31 cellular contexts compared by ENCODE assay signal in the genomic region with DNA sequence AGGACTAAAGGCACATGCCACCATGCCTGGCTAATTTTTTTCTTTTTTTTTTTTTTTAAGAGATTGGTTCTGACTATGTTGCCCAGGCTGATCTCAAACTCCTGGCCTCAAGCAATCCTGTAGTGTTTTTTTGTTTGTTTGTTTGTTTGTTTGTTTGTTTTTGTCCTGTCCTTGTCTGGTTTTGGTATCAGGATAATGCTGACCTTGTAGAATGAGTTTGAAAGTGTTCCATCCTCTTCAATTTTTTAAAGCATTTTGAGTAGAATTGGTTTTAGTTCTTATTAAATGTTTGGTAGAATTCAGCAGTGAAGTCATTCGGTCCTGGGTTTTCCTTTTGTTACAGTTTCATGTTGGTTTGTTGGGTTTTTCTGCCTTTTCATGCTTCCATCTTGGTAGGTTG. TPM values are rescaled to one million over a fixed set of nuclear protein-coding genes. Genes with fewer than 3 reads are reported as not detected.
DNase-seq lines count a peak whose midpoint lies in the region; ATAC-seq, FAIRE-seq and TF ChIP-seq lines count a peak whose summit lies in the region.
"Had no signal": no experiment of that assay in that cellular context is flagged by ENCODE, and none has a peak within 500 bp of the region (broad histone marks: within the 10 kb centered on the region; RNA-seq: fewer than 3 reads in every experiment).

No MANE protein-coding gene starts in this region.

- H4K20me1 ChIP-seq in HepG2 (ENCODE audit: insufficient read depth, low read length): no peaks in the 10 kb centered on the region
- H4K20me1 ChIP-seq: BLaER1 had no signal

- H3K27me3 ChIP-seq in HepG2 (ENCODE audit: control insufficient read depth in 1 of 2, insufficient read depth in 2 of 2, low read length in 2 of 2) (peaks cover 1 to 21% of the 10 kb centered on the region in 2 experiments; a peak in 3 of 5 replicates), right lobe of liver (no peaks in the 10 kb centered on the region)
- H3K27me3 ChIP-seq: BLaER1 had no signal

- no peak overlapping the region for H3K9ac ChIP-seq in HepG2 (ENCODE audit: insufficient read depth, low read depth, low read length)
- H3K9ac ChIP-seq: BLaER1 had no signal

- 7% methylated on average over 1 of the region's 1 CpG for WGBS in HepG2 (ENCODE audit: low lambda C conversion rate)
- 48% methylated on average over 1 of the region's 1 CpG for WGBS in right lobe of liver (ENCODE audit: insufficient coverage, low coverage, low lambda C conversion rate, missing lambda C conversion rate)

- peak overlapping the region; percentile 47 for H3K27ac Mint-ChIP-seq in T-helper 17 cell
- H3K27ac Mint-ChIP-seq: CD14-positive monocyte; CD4-positive, alpha-beta memory T cell; CD8-positive, alpha-beta memory T cell had no signal

- CTCF ChIA-PET in HepG2 (lab: Yijun Ruan, JAX; ENCODE audit: low intra/inter-chr PET ratio, low total read pairs): no interaction called here

- in situ Hi-C loops in HepG2 (cut with HindIII; ENCODE audit: extremely low pct_ligation_motif_present, low pct_unique_long_range_greater_than_20kb): no loop called here

- H3K36me3 ChIP-seq in HepG2 (replicated peaks in 1 of 2; ENCODE audit: control insufficient read depth in 1 of 2, insufficient read depth in 2 of 2, low read length in 2 of 2): no peaks in the 10 kb centered on the region
- H3K36me3 ChIP-seq in right lobe of liver: no peaks in the 10 kb centered on the region
- H3K36me3 ChIP-seq: BE2C, BLaER1 had no signal

- no peak for TF ChIP-seq RAD21 in HepG2 (CRISPR knock-in tag; IDR thresholded peaks at IDR 0.05)

- TF ChIP-seq EP300 in HepG2 (IDR thresholded peaks at IDR 0.05; ENCODE audit: low read depth in 2 of 2, low read length in 2 of 2): no peak
- TF ChIP-seq EP300 in HepG2 (CRISPR knock-in tag; IDR thresholded peaks at IDR 0.05; ENCODE audit: borderline replicate concordance): no peak

- no peak for ATAC-seq in HepG2
- ATAC-seq in right lobe of liver: no peak
- no peak for ATAC-seq in T-helper 17 cell
- ATAC-seq in sciatic nerve: no peak
- ATAC-seq: GM12878 had no signal

- BruUV-seq in HepG2 (replicated peaks; lab: Mats Ljungman, UMichigan): no TSS peak

- no peaks in the 10 kb centered on the region for H3K4me1 ChIP-seq in HepG2 (ENCODE audit: insufficient read depth, low read length)
- no peaks in the 10 kb centered on the region for H3K4me1 ChIP-seq in right lobe of liver
- H3K4me1 ChIP-seq: BE2C, BLaER1 had no signal

- no peak overlapping the region for H3K4me3 Mint-ChIP-seq in T-helper 17 cell
- H3K4me3 Mint-ChIP-seq: CD14-positive monocyte; CD4-positive, alpha-beta memory T cell; CD4-positive, CD25-positive, alpha-beta regulatory T cell; CD8-positive, alpha-beta memory T cell had no signal

- no peak overlapping the region for H3K27ac ChIP-seq in HepG2 (ENCODE audit: extremely low read length, insufficient read depth, low read length)
- no peak overlapping the region for H3K27ac ChIP-seq in right lobe of liver
- H3K27ac ChIP-seq: 22Rv1, BLaER1 had no signal

- H3K4me2 ChIP-seq in HepG2 (ENCODE audit: low read depth, low read length): no peak overlapping the region
- H3K4me2 ChIP-seq: BLaER1 had no signal

- H3K9me3 ChIP-seq in HepG2 (ENCODE audit: low read length) (no peaks in the 10 kb centered on the region), right lobe of liver (no peaks in the 10 kb centered on the region), T-helper 17 cell (ENCODE audit: control insufficient read depth, low read length, poor library complexity, severe bottlenecking) (no peaks in the 10 kb centered on the region)
- H3K9me3 ChIP-seq: BE2C, BLaER1 had no signal

- FAIRE-seq in HepG2 (lab: Jason Lieb, UNC): no peak
- FAIRE-seq: GM12878, GM12892, GM18507, GM19239 had no signal

- TF ChIP-seq POLR2A in HepG2 (IDR thresholded peaks at IDR 0.05; ENCODE audit: insufficient read depth in 1 of 2, low read depth in 2 of 2, low read length in 2 of 2): no peak
- TF ChIP-seq POLR2A in right lobe of liver (IDR thresholded peaks at IDR 0.05): no peak

- TF ChIP-seq CTCF in HepG2 (CRISPR knock-in tag; IDR thresholded peaks at IDR 0.05): no peak
- no peak for TF ChIP-seq CTCF in right lobe of liver (IDR thresholded peaks at IDR 0.05)

- POLR2A ChIA-PET in HepG2 (lab: Yijun Ruan, JAX): no interaction called here

- H2AFZ ChIP-seq in HepG2 (ENCODE audit: low read length): no peak overlapping the region

- H3K4me3 ChIP-seq in HepG2 (replicated peaks in 1 of 3; ENCODE audit: insufficient read depth in 1 of 3, low read depth in 2 of 3, low read length in 3 of 3) (no peak overlapping the region), right lobe of liver (no peak overlapping the region)
- H3K4me3 ChIP-seq: BLaER1, GM12878 had no signal

- peaks cover 4% of the 10 kb centered on the region for H3K4me1 Mint-ChIP-seq in T-helper 17 cell
- H3K4me1 Mint-ChIP-seq: CD4-positive, alpha-beta memory T cell; CD8-positive, alpha-beta memory T cell had no signal

- H3K36me3 Mint-ChIP-seq in T-helper 17 cell (ENCODE audit: low read depth): peaks cover 2% of the 10 kb centered on the region
- H3K36me3 Mint-ChIP-seq: CD14-positive monocyte; CD4-positive, alpha-beta memory T cell had no signal

- H3K79me2 ChIP-seq in HepG2 (ENCODE audit: insufficient read depth, low read length): no peaks in the 10 kb centered on the region

- intact Hi-C loops in HepG2 (cut with micrococcal nuclease; ENCODE audit: unreplicated experiment): no loop called here
- intact Hi-C loops in right lobe of liver (cut with DNase I): no loop called here
- intact Hi-C loops in sciatic nerve (cut with DNase I): no loop called here

- DNase-seq in HepG2 (ENCODE audit: low spot score) (no peak), right lobe of liver (no peak), T-helper 17 cell (no peak), sciatic nerve (ENCODE audit: low spot score) (no peak), pons (ENCODE audit: low spot score) (no peak)
- DNase-seq: ACHN; BE2C; C1 segment of cervical spinal cord; CD4-positive, alpha-beta memory T cell; CD4-positive, CD25-positive, alpha-beta regulatory T cell; CD8-positive, alpha-beta memory T cell; COR-L47; DMS 273 treated with DMSO at 0.1 percent for 48 hours; DMS153; DMS53; DMS79; DND-41; EL; GDM1 had no signal

- peaks cover 38% of the 10 kb centered on the region for H3K27me3 Mint-ChIP-seq in T-helper 17 cell

TF ChIP-seq in HepG2, 621 proteins besides CTCF, POLR2A, EP300 and RAD21 (continues in another document):
- TF ChIP-seq MAFF (IDR thresholded peaks at IDR 0.05; ENCODE audit: low read depth, low read length) (peak; percentile 49), RXRB (CRISPR knock-in tag; IDR thresholded peaks at IDR 0.05; ENCODE audit: borderline replicate concordance) (no peak)

RNA-seq across cellular contexts. Expression of a gene that starts 19.2 kb away (rescaled TPM):
- total RNA-seq in HepG2 (2016; rRNA removed; fragmentation: Illumina TruSeq; extraction: Trizol) (not detected in 2 replicates), right lobe of liver (1 to 10 TPM in 2 of 6 experiments, under 1 TPM in 4; 0.29 to 3.4 (median 0.58) TPM), T-helper 17 cell (under 1 TPM; 0.31 to 0.92 TPM), sciatic nerve (1.9 TPM)
- not detected in 2 replicates for total RNA-seq in HepG2 (2016; cell fraction: cytosol; rRNA removed; fragmentation: Illumina TruSeq; extraction: Trizol; ENCODE audit: low read depth)
- not detected in 2 replicates for total RNA-seq in HepG2 (2016; cell fraction: insoluble cytoplasmic fraction; rRNA removed; fragmentation: Illumina TruSeq; extraction: Trizol)
- total RNA-seq in HepG2 (2016; cell fraction: membrane; rRNA removed; fragmentation: Illumina TruSeq; extraction: Trizol): not detected in 2 replicates
- total RNA-seq in HepG2 (2016; cell fraction: nucleus; rRNA removed; fragmentation: Illumina TruSeq; extraction: Trizol): not detected in 2 replicates
- not detected in 2 replicates for polyA plus RNA-seq in HepG2 (2011; rRNA removed)
- not detected in 2 replicates for polyA plus RNA-seq in HepG2 (2011; cell fraction: cytosol; rRNA removed)
- not detected in 2 replicates for polyA plus RNA-seq in HepG2 (2011; cell fraction: nucleus; rRNA removed)
- not detected in 2 replicates for polyA plus RNA-seq in HepG2 (2012)
- polyA plus RNA-seq in HepG2 (2016; cell fraction: cytosol; fragmentation: Illumina TruSeq; extraction: Trizol; ENCODE audit: low read depth): not detected in 2 replicates
- polyA plus RNA-seq in HepG2 (2016; cell fraction: insoluble cytoplasmic fraction; fragmentation: Illumina TruSeq; extraction: Trizol; ENCODE audit: low read depth): not detected in 2 replicates
- not detected in 2 replicates for polyA plus RNA-seq in HepG2 (2016; cell fraction: membrane; fragmentation: Illumina TruSeq; extraction: Trizol; ENCODE audit: low read depth)
- polyA plus RNA-seq in HepG2 (2016; cell fraction: nucleus; fragmentation: Illumina TruSeq; extraction: Trizol; ENCODE audit: insufficient read depth, low read depth): not detected in 2 replicates
- not detected in 2 replicates for polyA minus RNA-seq in HepG2 (2011; rRNA and poly(A)+ RNA removed; ENCODE audit: low replicate concordance)
- polyA minus RNA-seq in HepG2 (2011; cell fraction: cytosol; rRNA and poly(A)+ RNA removed): not detected in 2 replicates
- polyA minus RNA-seq in HepG2 (2011; cell fraction: nucleus; rRNA and poly(A)+ RNA removed): not detected in 2 replicates
- total RNA-seq: A172; A673; CD8-positive, alpha-beta memory T cell; Daoy; G401; GM12878 had no signal
- polyA plus RNA-seq: AG04450; CD4-positive, alpha-beta memory T cell; CD8-positive, alpha-beta memory T cell; GM12878 had no signal

RNA-seq across cellular contexts. Expression of a gene that starts 31.7 kb away (rescaled TPM):
- total RNA-seq in HepG2 (2016; rRNA removed; fragmentation: Illumina TruSeq; extraction: Trizol) (not detected in 2 replicates), right lobe of liver (1 to 10 TPM in 3 of 6 experiments, under 1 TPM in 2, not detected in 1; 0.49 to 1.4 (median 1.2) TPM), T-helper 17 cell (10 to 100 TPM; 40.5 to 44.4 TPM), sciatic nerve (2.5 TPM)
- total RNA-seq in HepG2 (2016; cell fraction: cytosol; rRNA removed; fragmentation: Illumina TruSeq; extraction: Trizol; ENCODE audit: low read depth): not detected in 2 replicates
- not detected in 2 replicates for total RNA-seq in HepG2 (2016; cell fraction: insoluble cytoplasmic fraction; rRNA removed; fragmentation: Illumina TruSeq; extraction: Trizol)
- total RNA-seq in HepG2 (2016; cell fraction: membrane; rRNA removed; fragmentation: Illumina TruSeq; extraction: Trizol): not detected in 2 replicates
- total RNA-seq in HepG2 (2016; cell fraction: nucleus; rRNA removed; fragmentation: Illumina TruSeq; extraction: Trizol): not detected in 2 replicates
- polyA plus RNA-seq in HepG2 (2011; rRNA removed): 0.05 TPM in 1 of 2 replicates, not detected in the other
- not detected in 2 replicates for polyA plus RNA-seq in HepG2 (2011; cell fraction: cytosol; rRNA removed)
- polyA plus RNA-seq in HepG2 (2011; cell fraction: nucleus; rRNA removed): not detected in 2 replicates
- polyA plus RNA-seq in HepG2 (2012): not detected in 2 replicates
- not detected in 2 replicates for polyA plus RNA-seq in HepG2 (2016; cell fraction: cytosol; fragmentation: Illumina TruSeq; extraction: Trizol; ENCODE audit: low read depth)
- not detected in 2 replicates for polyA plus RNA-seq in HepG2 (2016; cell fraction: insoluble cytoplasmic fraction; fragmentation: Illumina TruSeq; extraction: Trizol; ENCODE audit: low read depth)
- not detected in 2 replicates for polyA plus RNA-seq in HepG2 (2016; cell fraction: membrane; fragmentation: Illumina TruSeq; extraction: Trizol; ENCODE audit: low read depth)
- polyA plus RNA-seq in HepG2 (2016; cell fraction: nucleus; fragmentation: Illumina TruSeq; extraction: Trizol; ENCODE audit: insufficient read depth, low read depth): not detected in 2 replicates
- 0.20 TPM in 1 of 2 replicates, not detected in the other for polyA minus RNA-seq in HepG2 (2011; rRNA and poly(A)+ RNA removed; ENCODE audit: low replicate concordance)
- polyA minus RNA-seq in HepG2 (2011; cell fraction: cytosol; rRNA and poly(A)+ RNA removed): not detected in 2 replicates
- not detected in 2 replicates for polyA minus RNA-seq in HepG2 (2011; cell fraction: nucleus; rRNA and poly(A)+ RNA removed)
- total RNA-seq: A172, Daoy had no signal
- polyA plus RNA-seq: AG04450 had no signal

Comparison
In these comparisons a context has a peak if more than half of its experiments do, and no peak if none do; other contexts are left out.
1. RNA of a gene that starts 31.7 kb away (total RNA-seq): 40.5 to 44.4 TPM in T-helper 17 cell; 2.5 TPM in sciatic nerve (single experiment), 0.49 to 1.4 TPM in right lobe of liver and not detected in HepG2; every median in the first group is over 10 times any median in the second.